ENCODE assay signal across 1 cellular context in genomic region chr12:21472197-21472596, GRCh38.
TF ChIP-seq lines count a peak whose summit lies in the region.

No MANE protein-coding gene starts in this region.

TF ChIP-seq in GM23338, 12 proteins besides CTCF, POLR2A, EP300 and RAD21 (continued from another document):
- TF ChIP-seq REST (IDR thresholded peaks at IDR 0.05; ENCODE audit: unreplicated experiment) (no peak), CREB1 (CRISPR knock-in tag; IDR thresholded peaks at IDR 0.05; ENCODE audit: low read depth) (no peak), ZNF462 (CRISPR knock-in tag; IDR thresholded peaks at IDR 0.05) (no peak), ETS1 (IDR thresholded peaks at IDR 0.05) (no peak), ZNF331 (CRISPR knock-in tag; IDR thresholded peaks at IDR 0.05; ENCODE audit: low read depth) (no peak)
